ENCODE assay signal across 1 cellular context in the genomic region with DNA sequence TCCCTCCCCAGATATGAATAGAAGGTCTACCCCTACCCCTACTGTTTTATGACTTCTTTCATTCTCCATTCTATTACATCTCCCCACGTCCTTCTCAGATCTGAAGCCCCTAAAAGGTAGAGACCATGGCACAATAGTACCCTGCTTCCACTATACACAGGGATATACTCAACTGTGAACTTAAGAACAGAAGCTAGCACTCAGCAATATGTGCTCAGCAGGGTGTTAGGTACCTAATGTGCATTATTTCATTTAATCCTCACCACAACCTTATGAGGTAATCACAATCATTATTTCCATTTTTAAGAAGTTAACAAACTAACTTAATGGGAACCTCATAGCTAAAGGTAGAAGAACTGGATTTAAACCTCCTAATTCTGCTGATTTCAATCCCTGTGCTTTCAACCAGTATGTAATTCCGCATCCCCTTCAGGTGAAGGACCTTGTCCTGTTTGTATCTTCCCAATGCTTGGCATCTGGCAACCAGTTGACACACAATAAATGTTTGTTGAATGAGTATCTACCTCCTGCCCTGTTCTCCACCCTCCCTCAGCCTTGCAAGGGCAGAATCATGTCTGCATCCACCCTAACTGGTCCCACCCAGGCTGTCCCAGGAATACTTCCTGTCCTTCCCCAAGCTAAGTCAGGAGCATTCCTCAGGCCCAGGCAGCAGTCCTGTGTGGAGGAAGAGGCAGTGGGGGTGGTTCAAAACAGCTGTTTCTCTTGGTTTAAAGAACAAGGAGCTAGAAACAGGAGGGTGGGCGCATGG.
TF ChIP-seq lines count a peak whose summit lies in the region.

No MANE protein-coding gene starts in this region.

TF ChIP-seq in GM23338, 12 proteins besides CTCF, POLR2A, EP300 and RAD21:
- TF ChIP-seq ZNF114 (CRISPR knock-in tag; IDR thresholded peaks at IDR 0.05) (no peak), CREB1 (CRISPR knock-in tag; IDR thresholded peaks at IDR 0.05; ENCODE audit: low read depth) (no peak), EZH2phosphoT487 (IDR thresholded peaks at IDR 0.05; ENCODE audit: unreplicated experiment) (no peak), EZH2 (IDR thresholded peaks at IDR 0.05; ENCODE audit: low read depth, unreplicated experiment) (no peak), STAT1 (IDR thresholded peaks at IDR 0.05; ENCODE audit: unreplicated experiment) (no peak), POLR2AphosphoS5 (IDR thresholded peaks at IDR 0.05; ENCODE audit: low read depth) (no peak), ZNF331 (CRISPR knock-in tag; IDR thresholded peaks at IDR 0.05; ENCODE audit: low read depth) (no peak), NANOG (IDR thresholded peaks at IDR 0.05; ENCODE audit: borderline replicate concordance) (no peak), JUNB (IDR thresholded peaks at IDR 0.05; ENCODE audit: unreplicated experiment) (no peak)
- TF ChIP-seq, protein P1, sequence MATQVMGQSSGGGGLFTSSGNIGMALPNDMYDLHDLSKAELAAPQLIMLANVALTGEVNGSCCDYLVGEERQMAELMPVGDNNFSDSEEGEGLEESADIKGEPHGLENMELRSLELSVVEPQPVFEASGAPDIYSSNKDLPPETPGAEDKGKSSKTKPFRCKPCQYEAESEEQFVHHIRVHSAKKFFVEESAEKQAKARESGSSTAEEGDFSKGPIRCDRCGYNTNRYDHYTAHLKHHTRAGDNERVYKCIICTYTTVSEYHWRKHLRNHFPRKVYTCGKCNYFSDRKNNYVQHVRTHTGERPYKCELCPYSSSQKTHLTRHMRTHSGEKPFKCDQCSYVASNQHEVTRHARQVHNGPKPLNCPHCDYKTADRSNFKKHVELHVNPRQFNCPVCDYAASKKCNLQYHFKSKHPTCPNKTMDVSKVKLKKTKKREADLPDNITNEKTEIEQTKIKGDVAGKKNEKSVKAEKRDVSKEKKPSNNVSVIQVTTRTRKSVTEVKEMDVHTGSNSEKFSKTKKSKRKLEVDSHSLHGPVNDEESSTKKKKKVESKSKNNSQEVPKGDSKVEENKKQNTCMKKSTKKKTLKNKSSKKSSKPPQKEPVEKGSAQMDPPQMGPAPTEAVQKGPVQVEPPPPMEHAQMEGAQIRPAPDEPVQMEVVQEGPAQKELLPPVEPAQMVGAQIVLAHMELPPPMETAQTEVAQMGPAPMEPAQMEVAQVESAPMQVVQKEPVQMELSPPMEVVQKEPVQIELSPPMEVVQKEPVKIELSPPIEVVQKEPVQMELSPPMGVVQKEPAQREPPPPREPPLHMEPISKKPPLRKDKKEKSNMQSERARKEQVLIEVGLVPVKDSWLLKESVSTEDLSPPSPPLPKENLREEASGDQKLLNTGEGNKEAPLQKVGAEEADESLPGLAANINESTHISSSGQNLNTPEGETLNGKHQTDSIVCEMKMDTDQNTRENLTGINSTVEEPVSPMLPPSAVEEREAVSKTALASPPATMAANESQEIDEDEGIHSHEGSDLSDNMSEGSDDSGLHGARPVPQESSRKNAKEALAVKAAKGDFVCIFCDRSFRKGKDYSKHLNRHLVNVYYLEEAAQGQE (IDR thresholded peaks at IDR 0.05; ENCODE audit: unreplicated experiment): no peak
- TF ChIP-seq, protein P2, sequence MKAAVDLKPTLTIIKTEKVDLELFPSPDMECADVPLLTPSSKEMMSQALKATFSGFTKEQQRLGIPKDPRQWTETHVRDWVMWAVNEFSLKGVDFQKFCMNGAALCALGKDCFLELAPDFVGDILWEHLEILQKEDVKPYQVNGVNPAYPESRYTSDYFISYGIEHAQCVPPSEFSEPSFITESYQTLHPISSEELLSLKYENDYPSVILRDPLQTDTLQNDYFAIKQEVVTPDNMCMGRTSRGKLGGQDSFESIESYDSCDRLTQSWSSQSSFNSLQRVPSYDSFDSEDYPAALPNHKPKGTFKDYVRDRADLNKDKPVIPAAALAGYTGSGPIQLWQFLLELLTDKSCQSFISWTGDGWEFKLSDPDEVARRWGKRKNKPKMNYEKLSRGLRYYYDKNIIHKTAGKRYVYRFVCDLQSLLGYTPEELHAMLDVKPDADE (IDR thresholded peaks at IDR 0.05): no peak
- TF ChIP-seq, protein P3, sequence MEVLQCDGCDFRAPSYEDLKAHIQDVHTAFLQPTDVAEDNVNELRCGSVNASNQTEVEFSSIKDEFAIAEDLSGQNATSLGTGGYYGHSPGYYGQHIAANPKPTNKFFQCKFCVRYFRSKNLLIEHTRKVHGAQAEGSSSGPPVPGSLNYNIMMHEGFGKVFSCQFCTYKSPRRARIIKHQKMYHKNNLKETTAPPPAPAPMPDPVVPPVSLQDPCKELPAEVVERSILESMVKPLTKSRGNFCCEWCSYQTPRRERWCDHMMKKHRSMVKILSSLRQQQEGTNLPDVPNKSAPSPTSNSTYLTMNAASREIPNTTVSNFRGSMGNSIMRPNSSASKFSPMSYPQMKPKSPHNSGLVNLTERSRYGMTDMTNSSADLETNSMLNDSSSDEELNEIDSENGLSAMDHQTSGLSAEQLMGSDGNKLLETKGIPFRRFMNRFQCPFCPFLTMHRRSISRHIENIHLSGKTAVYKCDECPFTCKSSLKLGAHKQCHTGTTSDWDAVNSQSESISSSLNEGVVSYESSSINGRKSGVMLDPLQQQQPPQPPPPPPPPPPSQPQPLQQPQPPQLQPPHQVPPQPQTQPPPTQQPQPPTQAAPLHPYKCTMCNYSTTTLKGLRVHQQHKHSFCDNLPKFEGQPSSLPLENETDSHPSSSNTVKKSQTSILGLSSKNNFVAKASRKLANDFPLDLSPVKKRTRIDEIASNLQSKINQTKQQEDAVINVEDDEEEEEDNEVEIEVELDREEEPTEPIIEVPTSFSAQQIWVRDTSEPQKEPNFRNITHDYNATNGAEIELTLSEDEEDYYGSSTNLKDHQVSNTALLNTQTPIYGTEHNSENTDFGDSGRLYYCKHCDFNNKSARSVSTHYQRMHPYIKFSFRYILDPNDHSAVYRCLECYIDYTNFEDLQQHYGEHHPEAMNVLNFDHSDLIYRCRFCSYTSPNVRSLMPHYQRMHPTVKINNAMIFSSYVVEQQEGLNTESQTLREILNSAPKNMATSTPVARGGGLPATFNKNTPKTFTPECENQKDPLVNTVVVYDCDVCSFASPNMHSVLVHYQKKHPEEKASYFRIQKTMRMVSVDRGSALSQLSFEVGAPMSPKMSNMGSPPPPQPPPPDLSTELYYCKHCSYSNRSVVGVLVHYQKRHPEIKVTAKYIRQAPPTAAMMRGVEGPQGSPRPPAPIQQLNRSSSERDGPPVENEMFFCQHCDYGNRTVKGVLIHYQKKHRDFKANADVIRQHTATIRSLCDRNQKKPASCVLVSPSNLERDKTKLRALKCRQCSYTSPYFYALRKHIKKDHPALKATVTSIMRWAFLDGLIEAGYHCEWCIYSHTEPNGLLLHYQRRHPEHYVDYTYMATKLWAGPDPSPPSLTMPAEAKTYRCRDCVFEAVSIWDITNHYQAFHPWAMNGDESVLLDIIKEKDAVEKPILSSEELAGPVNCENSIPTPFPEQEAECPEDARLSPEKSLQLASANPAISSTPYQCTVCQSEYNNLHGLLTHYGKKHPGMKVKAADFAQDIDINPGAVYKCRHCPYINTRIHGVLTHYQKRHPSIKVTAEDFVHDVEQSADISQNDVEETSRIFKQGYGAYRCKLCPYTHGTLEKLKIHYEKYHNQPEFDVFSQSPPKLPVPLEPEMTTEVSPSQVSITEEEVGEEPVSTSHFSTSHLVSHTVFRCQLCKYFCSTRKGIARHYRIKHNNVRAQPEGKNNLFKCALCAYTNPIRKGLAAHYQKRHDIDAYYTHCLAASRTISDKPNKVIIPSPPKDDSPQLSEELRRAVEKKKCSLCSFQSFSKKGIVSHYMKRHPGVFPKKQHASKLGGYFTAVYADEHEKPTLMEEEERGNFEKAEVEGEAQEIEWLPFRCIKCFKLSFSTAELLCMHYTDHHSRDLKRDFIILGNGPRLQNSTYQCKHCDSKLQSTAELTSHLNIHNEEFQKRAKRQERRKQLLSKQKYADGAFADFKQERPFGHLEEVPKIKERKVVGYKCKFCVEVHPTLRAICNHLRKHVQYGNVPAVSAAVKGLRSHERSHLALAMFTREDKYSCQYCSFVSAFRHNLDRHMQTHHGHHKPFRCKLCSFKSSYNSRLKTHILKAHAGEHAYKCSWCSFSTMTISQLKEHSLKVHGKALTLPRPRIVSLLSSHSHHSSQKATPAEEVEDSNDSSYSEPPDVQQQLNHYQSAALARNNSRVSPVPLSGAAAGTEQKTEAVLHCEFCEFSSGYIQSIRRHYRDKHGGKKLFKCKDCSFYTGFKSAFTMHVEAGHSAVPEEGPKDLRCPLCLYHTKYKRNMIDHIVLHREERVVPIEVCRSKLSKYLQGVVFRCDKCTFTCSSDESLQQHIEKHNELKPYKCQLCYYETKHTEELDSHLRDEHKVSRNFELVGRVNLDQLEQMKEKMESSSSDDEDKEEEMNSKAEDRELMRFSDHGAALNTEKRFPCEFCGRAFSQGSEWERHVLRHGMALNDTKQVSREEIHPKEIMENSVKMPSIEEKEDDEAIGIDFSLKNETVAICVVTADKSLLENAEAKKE (CRISPR knock-in tag; IDR thresholded peaks at IDR 0.05): no peak
